Comparison of ENCODE assay signal across 19 cellular contexts in the genomic region with DNA sequence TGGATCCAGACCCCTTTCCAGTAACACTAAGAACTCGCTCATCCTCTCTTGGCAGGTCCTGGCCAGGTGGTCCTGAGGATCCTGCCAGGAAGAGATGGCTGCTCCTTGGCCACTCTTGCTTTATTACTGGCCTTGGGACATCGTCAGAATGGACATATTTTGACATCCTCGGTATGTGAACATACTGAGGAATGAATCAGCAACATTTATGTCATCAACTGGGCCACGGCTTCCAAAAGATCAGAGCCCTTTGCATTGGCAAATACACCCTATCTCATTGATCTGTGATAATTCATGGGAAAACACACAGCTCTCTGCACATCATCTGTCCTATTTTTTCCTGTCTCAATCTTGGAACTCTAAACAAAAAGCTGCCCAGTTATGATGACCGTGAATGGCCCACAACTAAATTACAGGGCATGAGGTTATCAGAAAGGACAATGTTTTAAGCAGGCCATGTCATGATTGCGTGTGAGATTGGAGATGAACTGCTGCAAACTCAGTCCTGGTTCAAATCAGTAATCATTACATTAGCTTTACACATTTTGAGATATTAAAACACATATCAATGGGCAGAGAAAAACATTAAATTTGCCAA.
"Had no signal": no experiment of that assay in that cellular context is flagged by ENCODE, and none has a peak within 500 bp of the region (broad histone marks: within the 10 kb centered on the region; RNA-seq: fewer than 3 reads in every experiment).

No MANE protein-coding gene starts in this region.

- H2AFZ ChIP-seq: PC-9 had no signal

- H3K36me3 Mint-ChIP-seq: activated naive CD4-positive, alpha-beta T cell treated with anti-CD3 and anti-CD28 coated beads, Interleukin-2, amount 10 ng/mL, durations not matched to agents 7 days and 5 days; activated naive CD8-positive, alpha-beta T cell treated with anti-CD3 and anti-CD28 coated beads for 36 hours had no signal

- H3K27ac Mint-ChIP-seq: activated CD8-positive, alpha-beta T cell treated with anti-CD3 and anti-CD28 coated beads for 36 hours; activated naive CD4-positive, alpha-beta T cell treated with anti-CD3 and anti-CD28 coated beads, Interleukin-2, amount 10 ng/mL, durations not matched to agents 7 days and 5 days; activated naive CD8-positive, alpha-beta T cell treated with anti-CD3 and anti-CD28 coated beads for 36 hours; activated T-cell treated with anti-CD3 and anti-CD28 coated beads, Interleukin-2, amount 50 U/mL, for 72 hours; activated T-helper 2 cell treated with anti-CD3 and anti-CD28 coated beads, Interferon-gamma antibody, Interleukin-2, Interleukin-4, amounts not matched to agents 10 μg/mL and 5 μg/mL and 100 μg/mL, durations not matched to agents 14 hours and 24 hours and 36 hours had no signal

- DNase-seq: activated CD4-positive, alpha-beta T cell treated with anti-CD3 and anti-CD28 coated beads for 4 hours; activated CD8-positive, alpha-beta memory T cell treated with anti-CD3 and anti-CD28 coated beads, Interleukin-2, amount 50 U/mL, for 4 hours; activated CD8-positive, alpha-beta T cell treated with anti-CD3 and anti-CD28 coated beads for 36 hours; activated gamma-delta T cell treated with Interleukin-2 at 50 U/mL for 16 hours; activated naive CD4-positive, alpha-beta T cell treated with anti-CD3 and anti-CD28 coated beads, Interleukin-2, amount 10 ng/mL, durations not matched to agents 7 days and 5 days; activated naive CD8-positive, alpha-beta T cell treated with anti-CD3 and anti-CD28 coated beads for 36 hours; activated T-cell treated with anti-CD3 and anti-CD28 coated beads, Interleukin-2, amount 50 U/mL, for 72 hours; anterior cingulate cortex; caudate nucleus; KG1; NCI-H1092; NCI-H1417; NCI-H2029; NCI-H510A treated with DMSO at 0.1 percent for 48 hours; PC-9; SHP77 treated with DMSO at 0.1 percent for 48 hours; T-helper 1 cell had no signal

- ATAC-seq: activated CD4-positive, CD25-positive, alpha-beta regulatory T cell treated with anti-CD3 and anti-CD28 coated beads, Interleukin-2, amount 50 U/mL, for 24 hours; activated CD8-positive, alpha-beta T cell treated with anti-CD3 and anti-CD28 coated beads for 36 hours; activated T-cell treated with anti-CD3 and anti-CD28 coated beads, Interleukin-2, amount 50 U/mL, for 72 hours had no signal

- H3K27ac ChIP-seq: PC-9 had no signal

- H3K4me2 ChIP-seq: PC-9 had no signal

- H3K4me1 Mint-ChIP-seq: activated naive CD4-positive, alpha-beta T cell treated with anti-CD3 and anti-CD28 coated beads, Interleukin-2, amount 10 ng/mL, durations not matched to agents 7 days and 5 days; activated naive CD8-positive, alpha-beta T cell treated with anti-CD3 and anti-CD28 coated beads for 36 hours had no signal

- H3K4me3 Mint-ChIP-seq: activated CD8-positive, alpha-beta T cell treated with anti-CD3 and anti-CD28 coated beads for 36 hours; activated naive CD4-positive, alpha-beta T cell treated with anti-CD3 and anti-CD28 coated beads, Interleukin-2, amount 10 ng/mL, durations not matched to agents 7 days and 5 days; activated naive CD8-positive, alpha-beta T cell treated with anti-CD3 and anti-CD28 coated beads for 36 hours; activated T-cell treated with anti-CD3 and anti-CD28 coated beads, Interleukin-2, amount 50 U/mL, for 72 hours had no signal

- H3K4me3 ChIP-seq: PC-9 had no signal

- H3K27me3 Mint-ChIP-seq: activated CD8-positive, alpha-beta T cell treated with anti-CD3 and anti-CD28 coated beads for 36 hours; activated naive CD4-positive, alpha-beta T cell treated with anti-CD3 and anti-CD28 coated beads, Interleukin-2, amount 10 ng/mL, durations not matched to agents 7 days and 5 days; activated naive CD8-positive, alpha-beta T cell treated with anti-CD3 and anti-CD28 coated beads for 36 hours had no signal
